ENCODE assay signal across 20 cellular contexts in genomic region chr13:37288057-37288720, GRCh38.
"Had no signal": no experiment of that assay in that cellular context is flagged by ENCODE, and none has a peak within 500 bp of the region (broad histone marks: within the 10 kb centered on the region; RNA-seq: fewer than 3 reads in every experiment).

No MANE protein-coding gene starts in this region.

- H3K4me3 ChIP-seq: ascending aorta, skin epidermis, tibial artery had no signal

- FAIRE-seq: urothelium cell line had no signal

- H3K9me3 ChIP-seq: ascending aorta, tibial artery had no signal

- ATAC-seq: activated CD4-positive, CD25-positive, alpha-beta regulatory T cell treated with anti-CD3 and anti-CD28 coated beads, Interleukin-2, amount 50 U/mL, for 24 hours; effector memory CD8-positive, alpha-beta T cell; stimulated activated naive CD8-positive, alpha-beta T cell treated with anti-CD3 and anti-CD28 coated beads, Interleukin-15, Interleukin-2, amounts not matched to agents 100 U/mL and 50 U/mL, for 24 hours had no signal

- H3K27ac ChIP-seq: ascending aorta, epithelial cell of prostate, tibial artery had no signal

- H3K4me1 ChIP-seq: ascending aorta, tibial artery had no signal

- DNase-seq: activated CD4-positive, alpha-beta T cell treated with anti-CD3 and anti-CD28 coated beads, Interleukin-2, amount 50 U/mL, for 1 hour; activated CD8-positive, alpha-beta memory T cell treated with anti-CD3 and anti-CD28 coated beads for 24 hours; activated CD8-positive, alpha-beta memory T cell treated with anti-CD3 and anti-CD28 coated beads, Interleukin-2, amount 50 U/mL, for 48 hours; activated effector memory CD4-positive, alpha-beta T cell treated with Interleukin-2 at 50 U/mL for 16 hours; activated T-cell treated with anti-CD3 and anti-CD28 coated beads, Interleukin-2, amount 50 U/mL, for 48 hours; effector memory CD8-positive, alpha-beta T cell; foreskin melanocyte; head of caudate nucleus; mammary epithelial cell; midbrain; nephron progenitor cell; nucleus accumbens; stimulated activated naive CD8-positive, alpha-beta T cell treated with anti-CD3 and anti-CD28 coated beads, Interleukin-15, Interleukin-2, amounts not matched to agents 100 U/mL and 50 U/mL, for 24 hours; substantia nigra; tibial artery had no signal

- H3K36me3 ChIP-seq: ascending aorta, tibial artery had no signal

- H3K27me3 ChIP-seq: ascending aorta, tibial artery had no signal
